ENCODE assay signal across 2 cellular contexts in genomic region chr16:53085539-53086450, GRCh38.
A peak's percentile ranks its signal among the peaks of the same experiment; 100 is the strongest.
TF ChIP-seq lines count a peak whose summit lies in the region.

No MANE protein-coding gene starts in this region.

TF ChIP-seq in IMR-90, 13 proteins besides CTCF, POLR2A, EP300 and RAD21:
- TF ChIP-seq BHLHE40 (IDR thresholded peaks at IDR 0.05; ENCODE audit: low read depth, low read length) = no peak
- no peak for TF ChIP-seq CEBPB (IDR thresholded peaks at IDR 0.05; ENCODE audit: low read depth, low read length)
- TF ChIP-seq MAFK (IDR thresholded peaks at IDR 0.05; ENCODE audit: low read depth, low read length) = no peak
- TF ChIP-seq FOS (IDR thresholded peaks at IDR 0.05; ENCODE audit: low read depth, low read length) = no peak
- TF ChIP-seq USF2 (IDR thresholded peaks at IDR 0.05; ENCODE audit: low read depth, low read length) = no peak
- TF ChIP-seq ELK1 (IDR thresholded peaks at IDR 0.05; ENCODE audit: borderline replicate concordance, low read depth, low read length) = no peak
- TF ChIP-seq MXI1 (IDR thresholded peaks at IDR 0.05; ENCODE audit: borderline replicate concordance, low read depth, low read length) = no peak

TF ChIP-seq in K562, 482 proteins besides CTCF, POLR2A, EP300 and RAD21:
- TF ChIP-seq ZNF79 (CRISPR knock-in tag; IDR thresholded peaks at IDR 0.05; ENCODE audit: low read depth) (no peak), POLR3A (IDR thresholded peaks at IDR 0.05; ENCODE audit: borderline replicate concordance, extremely low read depth, insufficient read depth, insufficient read length) (no peak), ZNF263 (CRISPR knock-in tag; IDR thresholded peaks at IDR 0.05; ENCODE audit: borderline replicate concordance) (no peak), TAF7 (tag; IDR thresholded peaks at IDR 0.05) (no peak), BRD4 (IDR thresholded peaks at IDR 0.05) (no peak), CBFA2T3 (IDR thresholded peaks at IDR 0.05) (0 out of 2 replicates have a peak, but pooled peaks have one; percentile 24), ARID1B (IDR thresholded peaks at IDR 0.05) (no peak), MCM3 (IDR thresholded peaks at IDR 0.05) (no peak)
